Comparison of ENCODE assay signal across 1 cellular context in genomic region chr20:20664795-20665194, GRCh38.
TF ChIP-seq lines count a peak whose summit lies in the region.

No MANE protein-coding gene starts in this region.

TF ChIP-seq in HEK293, 187 proteins besides CTCF, POLR2A, EP300 and RAD21 (continued from another document):
- TF ChIP-seq PRDM6 (tag by site-specific recombination; IDR thresholded peaks at IDR 0.05), result no peak
